8 cellular contexts compared by ENCODE assay signal in the genomic region with DNA sequence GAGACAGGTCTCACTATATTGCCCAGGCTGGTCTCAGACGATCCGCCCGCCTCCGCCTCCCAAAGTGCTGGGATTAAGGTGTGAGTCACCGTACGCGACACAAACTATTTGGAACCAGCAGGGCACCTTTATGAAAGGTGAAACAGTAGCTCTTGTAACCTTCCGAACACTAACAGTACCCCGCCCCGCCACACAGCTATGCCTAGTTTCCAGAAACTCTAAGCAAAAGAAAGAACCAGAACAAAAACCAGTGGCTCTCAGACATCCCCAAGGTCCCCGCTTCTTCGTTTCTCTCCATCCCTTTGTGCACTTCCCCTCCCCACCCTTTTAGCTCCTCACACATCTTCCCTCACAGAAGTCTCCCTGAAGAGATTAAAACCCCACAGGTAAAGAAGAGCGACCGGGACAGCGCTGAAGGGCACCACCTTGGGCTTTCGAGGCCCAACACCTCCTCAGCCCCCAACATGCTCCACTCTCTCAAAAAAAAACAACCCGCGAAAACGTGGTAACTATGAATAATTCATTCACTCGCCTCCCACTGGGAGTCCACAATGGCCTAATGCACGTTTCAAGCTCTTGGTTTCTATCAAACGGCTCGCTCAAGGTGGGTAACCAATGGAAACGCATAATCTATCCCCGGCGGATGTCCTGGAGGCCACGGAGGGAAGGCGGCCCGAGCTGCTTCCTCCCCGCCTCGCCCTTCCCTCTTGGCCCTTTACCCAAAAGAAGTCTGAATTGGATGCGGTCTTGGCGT. TPM values are rescaled to one million over a fixed set of nuclear protein-coding genes. Genes with fewer than 3 reads are reported as not detected.
DNase-seq lines count a peak whose midpoint lies in the region; ATAC-seq, FAIRE-seq and TF ChIP-seq lines count a peak whose summit lies in the region.

No MANE protein-coding gene starts in this region.

- H3K4me1 ChIP-seq in Panc1 (ENCODE audit: control insufficient read depth, insufficient read depth, low read length), result peaks cover 42% of the 10 kb centered on the region
- H3K4me1 ChIP-seq in GM12878 (ENCODE audit: control insufficient read depth, insufficient read depth, low read length), result peaks cover 13% of the 10 kb centered on the region
- peaks cover 15% of the 10 kb centered on the region for H3K4me1 ChIP-seq in keratinocyte (ENCODE audit: control insufficient read depth, extremely low read depth, insufficient read depth, low read length)

- H3K4me3 ChIP-seq in Panc1 (ENCODE audit: low read depth in 2 of 2, low read length in 2 of 2) (peak overlapping the region; percentile 89 to 97), GM12878 (peak overlapping the region; percentile 97), keratinocyte (ENCODE audit: control insufficient read depth in 2 of 3, extremely low read depth in 1 of 3, insufficient read depth in 2 of 3, low read depth in 1 of 3, low read length in 3 of 3) (peak overlapping the region; percentile 93 to 97 (median 95))

- RAD21 ChIA-PET in GM12878 (lab: Charles Lee; ENCODE audit: unreplicated experiment), result interaction anchor here (0.6 to 1.6 kb wide), 2 partner anchors 31 to 286 kb away, joined by 3 to 5 read pairs; partner anchors contain the start of gene PPP1R13B

- WGBS in GM12878 (ENCODE audit: insufficient coverage, insufficient replicate concordance, low lambda C conversion rate, missing lambda C conversion rate), result 5% methylated on average over 33 of the region's 33 CpGs

- H3K36me3 ChIP-seq in Panc1 (ENCODE audit: control insufficient read depth, insufficient read depth, low read length) (peaks cover 25% of the 10 kb centered on the region), GM12878 (ENCODE audit: control insufficient read depth in 2 of 2, insufficient read depth in 2 of 2, low read length in 1 of 2) (peaks cover 0 to 14% of the 10 kb centered on the region in 2 experiments; a peak in 3 of 4 replicates), keratinocyte (ENCODE audit: control insufficient read depth in 2 of 2, extremely low read depth in 1 of 2, insufficient read depth in 2 of 2, low read length in 2 of 2) (peaks cover 12 to 13% of the 10 kb centered on the region in 2 experiments)

- H3K9me3 ChIP-seq in Panc1 (ENCODE audit: control insufficient read depth, insufficient read depth, low read depth, low read length) (no peaks in the 10 kb centered on the region), GM12878 (replicated peaks; ENCODE audit: control insufficient read depth, insufficient read depth, low read length) (no peaks in the 10 kb centered on the region), keratinocyte (ENCODE audit: control insufficient read depth, low read depth, low read length) (no peaks in the 10 kb centered on the region)

- DNase-seq in Panc1 (ENCODE audit: low read depth, low spot score) (no peak), GM12878 (ENCODE audit: low read depth, low spot score) (no peak), keratinocyte (ENCODE audit: low read depth, low spot score) (no peak), amniotic stem cell (lab: John Stamatoyannopoulos, UW) (no peak)
- DNase-seq in stimulated activated CD4-positive, alpha-beta T cell treated with anti-CD3 and anti-CD28 coated beads, Interleukin-2, amount 100 ng/mL, for 48 hours, result peak; percentile 30 to 35

- peak; percentile 6 for ATAC-seq in GM18505 (IDR thresholded peaks at IDR 0.05; ENCODE audit: unreplicated experiment)
- peak; percentile 2 for ATAC-seq in HG03064 (IDR thresholded peaks at IDR 0.05; ENCODE audit: low read depth, unreplicated experiment)
- ATAC-seq in Panc1, result peak; percentile 2; the same call in 1 of the 2 replicates
- peak; percentile 66 for ATAC-seq in GM12878

- in situ Hi-C loops in Panc1 (cut with HindIII; ENCODE audit: low pct_unique_long_range_greater_than_20kb, low sequenced_read_pairs) (no loop called here), GM12878 (cut with MboI) (no loop called here)

- CTCF ChIA-PET in Panc1 (lab: Charles Lee), result no interaction called here
- CTCF ChIA-PET in GM12878 (lab: Yijun Ruan, JAX), result interaction anchor here (1.0 to 1.3 kb wide), 5 partner anchors 8 to 118 kb away, joined by 3 to 5 read pairs (median 4); no protein-coding TSS in a partner anchor

- H3K4me2 ChIP-seq in GM12878 (ENCODE audit: control insufficient read depth, insufficient read depth), result peak overlapping the region; percentile 88
- peak overlapping the region; percentile 94 for H3K4me2 ChIP-seq in keratinocyte (ENCODE audit: control insufficient read depth, extremely low read depth, insufficient read depth, low read depth, low read length)

- TF ChIP-seq POLR2A in GM18505 (IDR thresholded peaks at IDR 0.05; ENCODE audit: borderline replicate concordance, extremely low read depth, insufficient read depth, insufficient read length), result no peak
- no peak for TF ChIP-seq POLR2A in GM12878 (IDR thresholded peaks at IDR 0.05; ENCODE audit: low read depth, low read length)

- dilution Hi-C loops in keratinocyte (cut with MboI; ENCODE audit: extremely low pct_ligation_motif_present, low sequenced_read_pairs), result no loop called here

- no peak for TF ChIP-seq RAD21 in GM12878 (IDR thresholded peaks at IDR 0.05; ENCODE audit: insufficient read depth, low read depth, low read length)

- BruUV-seq in Panc1 (replicated peaks; lab: Mats Ljungman, UMichigan), result no TSS peak
- BruUV-seq in GM12878 (replicated peaks; lab: Mats Ljungman, UMichigan), result no TSS peak

- peaks cover 76% of the 10 kb centered on the region for H3K79me2 ChIP-seq in GM12878 (ENCODE audit: control insufficient read depth, insufficient read depth, low read length)
- peaks cover 90% of the 10 kb centered on the region for H3K79me2 ChIP-seq in keratinocyte (ENCODE audit: control insufficient read depth, insufficient read depth, low read length)

- TF ChIP-seq CTCF in 22Rv1 (IDR thresholded peaks at IDR 0.05), result no peak
- TF ChIP-seq CTCF in Panc1 (IDR thresholded peaks at IDR 0.05), result no peak
- no peak for TF ChIP-seq CTCF in GM12878 (IDR thresholded peaks at IDR 0.05 in 2 of 3, conservative IDR thresholded peaks at IDR 0.05 in 1 of 3; ENCODE audit: control insufficient read depth in 2 of 3, extremely low read depth in 1 of 3, insufficient read depth in 1 of 3, low read depth in 3 of 3, low read length in 3 of 3)
- TF ChIP-seq CTCF in keratinocyte (optimal IDR thresholded peaks at IDR 0.05 in 1 of 3, IDR thresholded peaks at IDR 0.05 in 1 of 3, conservative IDR thresholded peaks at IDR 0.05 in 1 of 3; ENCODE audit: extremely low read depth in 1 of 3, insufficient read depth in 2 of 3, low read length in 3 of 3), result peak in 1 of 3 experiments; percentile 6

- no peaks in the 10 kb centered on the region for H3K27me3 ChIP-seq in Panc1 (ENCODE audit: control insufficient read depth, insufficient read depth, low read length)
- H3K27me3 ChIP-seq in GM12878 (replicated peaks in 1 of 2; ENCODE audit: control insufficient read depth in 2 of 2, insufficient read depth in 2 of 2, low read length in 1 of 2), result no peaks in the 10 kb centered on the region
- no peaks in the 10 kb centered on the region for H3K27me3 ChIP-seq in keratinocyte (ENCODE audit: control insufficient read depth, extremely low read depth, insufficient read depth, low read length)

- no peak overlapping the region; the same call in 1 of the 2 replicates for H2AFZ ChIP-seq in GM12878 (ENCODE audit: control insufficient read depth, low read depth, low read length)
- H2AFZ ChIP-seq in keratinocyte (ENCODE audit: control insufficient read depth, low read length), result peak overlapping the region; percentile 36

- TF ChIP-seq EP300 in GM12878 (IDR thresholded peaks at IDR 0.05; ENCODE audit: borderline replicate concordance in 1 of 2, control insufficient read depth in 1 of 2, low read depth in 2 of 2, low read length in 2 of 2), result no peak

- H4K20me1 ChIP-seq in GM12878 (ENCODE audit: control insufficient read depth, insufficient read depth) (0 out of 2 replicates have a peak, but pooled peaks cover 6% of the 10 kb centered on the region), keratinocyte (ENCODE audit: control insufficient read depth, extremely low read depth, insufficient read depth, low read length) (peaks cover 9% of the 10 kb centered on the region)

- SMC1A ChIA-PET in GM12878 (lab: Charles Lee; ENCODE audit: uncharacterized antibody, unreplicated experiment), result interaction anchor here (0.7 to 1.4 kb wide), 4 partner anchors 31 to 246 kb away, joined by 3 read pairs; partner anchors contain the start of gene TRMT61A

- POLR2A ChIA-PET in Panc1 (lab: Charles Lee) (interaction anchor here (0.6 kb wide), 1 partner anchor 11 kb away, joined by 3 read pairs; no protein-coding TSS in a partner anchor), GM12878 (lab: Charles Lee) (no interaction called here)

- H3K27ac ChIP-seq in 22Rv1, result peak overlapping the region; percentile 95
- peak overlapping the region; percentile 85 for H3K27ac ChIP-seq in Panc1 (ENCODE audit: low read length)
- H3K27ac ChIP-seq in GM12878 (ENCODE audit: control insufficient read depth, insufficient read depth), result peak overlapping the region; percentile 94
- peak overlapping the region; percentile 72 for H3K27ac ChIP-seq in keratinocyte (ENCODE audit: control insufficient read depth, insufficient read depth, low read length)

- H3K9ac ChIP-seq in GM12878 (ENCODE audit: control insufficient read depth, insufficient read depth, low read length) (peak overlapping the region; percentile 82), keratinocyte (ENCODE audit: control insufficient read depth, extremely low read depth, insufficient read depth, low read length) (peak overlapping the region; percentile 83)

- intact Hi-C loops in Panc1 (cut with micrococcal nuclease; ENCODE audit: unreplicated experiment) (no loop called here), GM12878 (cut with micrococcal nuclease; ENCODE audit: unreplicated experiment) (loop anchor here (5.0 kb wide), 1 partner anchor 71 kb away; no protein-coding TSS in a partner anchor)

- FAIRE-seq in GM12878 (lab: Jason Lieb, UNC) (no peak), keratinocyte (lab: Jason Lieb, UNC) (no peak)

- H3K9me1 ChIP-seq in keratinocyte (ENCODE audit: control insufficient read depth, extremely low read depth, insufficient read depth, low read length), result no peaks in the 10 kb centered on the region

RNA-seq across cellular contexts. Expression of gene BAG5, which starts 0.9 kb away (rescaled TPM):
- total RNA-seq in Panc1 (2021; ENCODE audit: unreplicated experiment) (22.5 TPM), GM12878 (2014; rRNA removed) (17.5 and 18.5 TPM in 2 replicates), GM12878 (2014; rRNA removed; fragmentation: Illumina TruSeq; extraction: Trizol) (22.9 and 23.8 TPM in 2 replicates), GM12878 (2021) (21.4 and 22.7 TPM in 2 replicates)
- polyA plus RNA-seq in Panc1 (2012; ENCODE audit: insufficient read length), result 9.1 TPM
- total RNA-seq in GM12878 (2013; cell fraction: nucleolus; rRNA removed), result 22.8 and 25.0 TPM in 2 replicates
- polyA plus RNA-seq in GM12878 (2011; ENCODE audit: low read depth), result 12.5 TPM
- polyA plus RNA-seq in GM12878 (2011; rRNA removed) (10.2 and 14.2 TPM in 2 replicates), GM12878 (2014; fragmentation: Illumina TruSeq; extraction: Trizol) (25.9 and 33.9 TPM in 2 replicates), GM12878 (2014; fragmentation: Nextera tagmentation; extraction: Ambion mirVana) (10 to 100 TPM in 1 of 2 experiments, 1 to 10 TPM in 1; 9.9 to 10.9 TPM), GM12878 (2014; rRNA removed) (13.1 and 13.5 TPM in 2 replicates), GM12878 (2016; fragmentation: Nextera tagmentation; extraction: Ambion mirVana) (10 to 100 TPM; 25.7 to 30.5 TPM), keratinocyte (6.9 to 14.4 TPM (median 13.8 TPM) in 3 replicates)
- polyA plus RNA-seq in GM12878 (2011; cell fraction: cytosol; rRNA removed), result 6.2 and 8.1 TPM in 2 replicates
- polyA plus RNA-seq in GM12878 (2011; cell fraction: nucleus; rRNA removed), result 7.8 and 10.2 TPM in 2 replicates
- 12.0 and 13.3 TPM in 2 replicates for polyA plus RNA-seq in GM12878 (2012)
- 9.0 and 10.8 TPM in 2 replicates for polyA minus RNA-seq in GM12878 (2011; rRNA and poly(A)+ RNA removed)
- 6.1 and 6.8 TPM in 2 replicates for polyA minus RNA-seq in GM12878 (2011; cell fraction: cytosol; rRNA and poly(A)+ RNA removed)
- 4.8 and 8.7 TPM in 2 replicates for polyA minus RNA-seq in GM12878 (2011; cell fraction: nucleus; rRNA and poly(A)+ RNA removed)
- 120 TPM for polyA plus RNA-seq in keratinocyte (2011; ENCODE audit: low read depth)
- polyA plus RNA-seq in keratinocyte (2011; cell fraction: cytosol; rRNA removed), result 9.5 and 14.2 TPM in 2 replicates
- 16.5 and 19.6 TPM in 2 replicates for polyA plus RNA-seq in keratinocyte (2011; cell fraction: nucleus; rRNA removed)
- polyA plus RNA-seq in keratinocyte (2012; ENCODE audit: low replicate concordance), result 20.1 and 21.2 TPM in 2 replicates
- polyA minus RNA-seq in keratinocyte, result 9.9 to 18.6 TPM (median 13.9 TPM) in 3 replicates
- 12.7 TPM for polyA minus RNA-seq in keratinocyte (2011; cell fraction: cytosol; rRNA and poly(A)+ RNA removed)
- 9.3 and 17.5 TPM in 2 replicates for polyA minus RNA-seq in keratinocyte (2011; cell fraction: nucleus; rRNA and poly(A)+ RNA removed)

RNA-seq across cellular contexts. Expression of gene COA8, which starts 1.2 kb away (rescaled TPM):
- 42.2 TPM for total RNA-seq in Panc1 (2021; ENCODE audit: unreplicated experiment)
- polyA plus RNA-seq in Panc1 (2012; ENCODE audit: insufficient read length), result 34.1 TPM
- 21.6 and 28.1 TPM in 2 replicates for total RNA-seq in GM12878 (2013; cell fraction: nucleolus; rRNA removed)
- 23.7 and 37.3 TPM in 2 replicates for total RNA-seq in GM12878 (2014; rRNA removed)
- 22.7 and 24.2 TPM in 2 replicates for total RNA-seq in GM12878 (2014; rRNA removed; fragmentation: Illumina TruSeq; extraction: Trizol)
- 29.0 and 34.7 TPM in 2 replicates for total RNA-seq in GM12878 (2021)
- 11.5 TPM for polyA plus RNA-seq in GM12878 (2011; ENCODE audit: low read depth)
- polyA plus RNA-seq in GM12878 (2011; rRNA removed), result 20.5 and 29.0 TPM in 2 replicates
- polyA plus RNA-seq in GM12878 (2011; cell fraction: cytosol; rRNA removed), result 15.1 and 16.3 TPM in 2 replicates
- polyA plus RNA-seq in GM12878 (2011; cell fraction: nucleus; rRNA removed), result 7.8 and 9.0 TPM in 2 replicates
- 34.8 and 40.5 TPM in 2 replicates for polyA plus RNA-seq in GM12878 (2012)
- polyA plus RNA-seq in GM12878 (2014; fragmentation: Illumina TruSeq; extraction: Trizol), result 27.4 and 30.6 TPM in 2 replicates
- polyA plus RNA-seq in GM12878 (2014; fragmentation: Nextera tagmentation; extraction: Ambion mirVana), result 10 to 100 TPM in 1 of 2 experiments, 1 to 10 TPM in 1; 6.1 to 11.3 TPM
- 32.8 and 33.7 TPM in 2 replicates for polyA plus RNA-seq in GM12878 (2014; rRNA removed)
- polyA plus RNA-seq in GM12878 (2016; fragmentation: Nextera tagmentation; extraction: Ambion mirVana), result 10 to 100 TPM; 67.6 to 69.5 TPM
- polyA minus RNA-seq in GM12878 (2011; rRNA and poly(A)+ RNA removed), result 5.6 and 7.1 TPM in 2 replicates
- 2.7 and 3.8 TPM in 2 replicates for polyA minus RNA-seq in GM12878 (2011; cell fraction: cytosol; rRNA and poly(A)+ RNA removed)
- polyA minus RNA-seq in GM12878 (2011; cell fraction: nucleus; rRNA and poly(A)+ RNA removed), result 8.0 and 13.8 TPM in 2 replicates
- polyA plus RNA-seq in keratinocyte, result 20.6 to 26.1 TPM (median 24.8 TPM) in 3 replicates
- 35.0 TPM for polyA plus RNA-seq in keratinocyte (2011; ENCODE audit: low read depth)
- 19.4 and 29.1 TPM in 2 replicates for polyA plus RNA-seq in keratinocyte (2011; cell fraction: cytosol; rRNA removed)
- polyA plus RNA-seq in keratinocyte (2011; cell fraction: nucleus; rRNA removed), result 7.3 and 7.4 TPM in 2 replicates
- polyA plus RNA-seq in keratinocyte (2012; ENCODE audit: low replicate concordance), result 43.4 and 43.6 TPM in 2 replicates
- 5.1 to 8.4 TPM (median 7.2 TPM) in 3 replicates for polyA minus RNA-seq in keratinocyte
- polyA minus RNA-seq in keratinocyte (2011; cell fraction: cytosol; rRNA and poly(A)+ RNA removed), result 14.8 TPM
- polyA minus RNA-seq in keratinocyte (2011; cell fraction: nucleus; rRNA and poly(A)+ RNA removed), result 3.4 and 8.8 TPM in 2 replicates

RNA-seq across cellular contexts. Expression of gene TRMT61A, which starts 32.6 kb away (rescaled TPM):
- total RNA-seq in Panc1 (2021; ENCODE audit: unreplicated experiment) (22.9 TPM), GM12878 (2014; rRNA removed) (13.5 and 18.2 TPM in 2 replicates), GM12878 (2014; rRNA removed; fragmentation: Illumina TruSeq; extraction: Trizol) (3.7 and 4.7 TPM in 2 replicates), GM12878 (2021) (15.6 and 17.9 TPM in 2 replicates)
- polyA plus RNA-seq in Panc1 (2012; ENCODE audit: insufficient read length), result 23.8 TPM
- total RNA-seq in GM12878 (2013; cell fraction: nucleolus; rRNA removed), result 23.5 and 27.2 TPM in 2 replicates
- polyA plus RNA-seq in GM12878 (2011; ENCODE audit: low read depth), result 2.0 TPM
- polyA plus RNA-seq in GM12878 (2011; rRNA removed) (2.4 and 5.1 TPM in 2 replicates), GM12878 (2014; fragmentation: Illumina TruSeq; extraction: Trizol) (0.46 and 1.4 TPM in 2 replicates), GM12878 (2014; fragmentation: Nextera tagmentation; extraction: Ambion mirVana) (under 1 TPM; 0.11 to 0.38 TPM), GM12878 (2014; rRNA removed) (17.6 and 20.4 TPM in 2 replicates), GM12878 (2016; fragmentation: Nextera tagmentation; extraction: Ambion mirVana) (10 to 100 TPM; 19.8 to 21.9 TPM), keratinocyte (4.4 to 8.9 TPM (median 5.9 TPM) in 3 replicates)
- polyA plus RNA-seq in GM12878 (2011; cell fraction: cytosol; rRNA removed), result 9.0 and 16.6 TPM in 2 replicates
- 49.7 and 52.9 TPM in 2 replicates for polyA plus RNA-seq in GM12878 (2011; cell fraction: nucleus; rRNA removed)
- 5.6 and 7.1 TPM in 2 replicates for polyA plus RNA-seq in GM12878 (2012)
- polyA minus RNA-seq in GM12878 (2011; rRNA and poly(A)+ RNA removed), result 3.9 and 9.5 TPM in 2 replicates
- polyA minus RNA-seq in GM12878 (2011; cell fraction: cytosol; rRNA and poly(A)+ RNA removed), result 4.0 and 4.1 TPM in 2 replicates
- polyA minus RNA-seq in GM12878 (2011; cell fraction: nucleus; rRNA and poly(A)+ RNA removed), result 15.0 and 25.7 TPM in 2 replicates
- polyA plus RNA-seq in keratinocyte (2011; ENCODE audit: low read depth), result 0.64 TPM
- polyA plus RNA-seq in keratinocyte (2011; cell fraction: cytosol; rRNA removed), result 3.7 and 9.9 TPM in 2 replicates
- polyA plus RNA-seq in keratinocyte (2011; cell fraction: nucleus; rRNA removed), result 8.1 and 10.7 TPM in 2 replicates
- polyA plus RNA-seq in keratinocyte (2012; ENCODE audit: low replicate concordance), result 5.2 and 10.0 TPM in 2 replicates
- 2.1 to 5.0 TPM (median 3.2 TPM) in 3 replicates for polyA minus RNA-seq in keratinocyte
- 8.8 TPM for polyA minus RNA-seq in keratinocyte (2011; cell fraction: cytosol; rRNA and poly(A)+ RNA removed)
- 5.4 and 6.7 TPM in 2 replicates for polyA minus RNA-seq in keratinocyte (2011; cell fraction: nucleus; rRNA and poly(A)+ RNA removed)

RNA-seq across cellular contexts. Expression of gene CKB, which starts 38.9 kb away (rescaled TPM):
- 436 TPM for total RNA-seq in Panc1 (2021; ENCODE audit: unreplicated experiment)
- polyA plus RNA-seq in Panc1 (2012; ENCODE audit: insufficient read length), result 1,631 TPM
- total RNA-seq in GM12878 (2013; cell fraction: nucleolus; rRNA removed), result 5.2 and 8.1 TPM in 2 replicates
- 2.0 and 5.2 TPM in 2 replicates for total RNA-seq in GM12878 (2014; rRNA removed)
- total RNA-seq in GM12878 (2014; rRNA removed; fragmentation: Illumina TruSeq; extraction: Trizol), result 0.37 and 0.40 TPM in 2 replicates
- total RNA-seq in GM12878 (2021), result 3.6 and 5.5 TPM in 2 replicates
- 4.6 TPM for polyA plus RNA-seq in GM12878 (2011; ENCODE audit: low read depth)
- polyA plus RNA-seq in GM12878 (2011; rRNA removed), result 4.9 and 6.1 TPM in 2 replicates
- polyA plus RNA-seq in GM12878 (2011; cell fraction: cytosol; rRNA removed), result 8.2 and 14.3 TPM in 2 replicates
- 21.1 and 21.6 TPM in 2 replicates for polyA plus RNA-seq in GM12878 (2011; cell fraction: nucleus; rRNA removed)
- 8.6 and 8.9 TPM in 2 replicates for polyA plus RNA-seq in GM12878 (2012)
- polyA plus RNA-seq in GM12878 (2014; fragmentation: Illumina TruSeq; extraction: Trizol), result 0.46 TPM in 1 of 2 replicates, not detected in the other
- polyA plus RNA-seq in GM12878 (2014; fragmentation: Nextera tagmentation; extraction: Ambion mirVana), result under 1 TPM; 0.48 to 0.90 TPM
- 2.8 and 9.0 TPM in 2 replicates for polyA plus RNA-seq in GM12878 (2014; rRNA removed)
- 1 to 10 TPM; 2.6 to 3.3 TPM for polyA plus RNA-seq in GM12878 (2016; fragmentation: Nextera tagmentation; extraction: Ambion mirVana)
- polyA minus RNA-seq in GM12878 (2011; rRNA and poly(A)+ RNA removed), result 2.3 and 12.2 TPM in 2 replicates
- 5.2 and 7.7 TPM in 2 replicates for polyA minus RNA-seq in GM12878 (2011; cell fraction: cytosol; rRNA and poly(A)+ RNA removed)
- polyA minus RNA-seq in GM12878 (2011; cell fraction: nucleus; rRNA and poly(A)+ RNA removed), result 1.7 and 4.3 TPM in 2 replicates
- 8.2 to 60.7 TPM (median 10.0 TPM) in 3 replicates for polyA plus RNA-seq in keratinocyte
- polyA plus RNA-seq in keratinocyte (2011; ENCODE audit: low read depth), result 94.1 TPM
- 15.4 and 80.5 TPM in 2 replicates for polyA plus RNA-seq in keratinocyte (2011; cell fraction: cytosol; rRNA removed)
- polyA plus RNA-seq in keratinocyte (2011; cell fraction: nucleus; rRNA removed), result 49.1 and 79.4 TPM in 2 replicates
- polyA plus RNA-seq in keratinocyte (2012; ENCODE audit: low replicate concordance), result 16.1 and 59.8 TPM in 2 replicates
- polyA minus RNA-seq in keratinocyte, result 4.6 to 13.7 TPM (median 11.2 TPM) in 3 replicates
- 58.3 TPM for polyA minus RNA-seq in keratinocyte (2011; cell fraction: cytosol; rRNA and poly(A)+ RNA removed)
- 7.6 and 11.1 TPM in 2 replicates for polyA minus RNA-seq in keratinocyte (2011; cell fraction: nucleus; rRNA and poly(A)+ RNA removed)

Comparison
In these comparisons a context has a peak if more than half of its experiments do, and no peak if none do; other contexts are left out.
1. ATAC-seq: peak in every context shown above with its lines; median percentile 66 in GM12878; 6 in GM18505; 2 in HG03064; 2 in Panc1.
2. DNase-seq: peak in stimulated activated CD4-positive, alpha-beta T cell treated with anti-CD3 and anti-CD28 coated beads, Interleukin-2, amount 100 ng/mL, for 48 hours (2 of 2); none in Panc1 (single experiment), GM12878 (single experiment), keratinocyte (single experiment) and amniotic stem cell (single experiment).
3. Peak in every context shown above with its lines, with median percentiles within 50 percentile points of each other: H3K27ac ChIP-seq and H3K4me3 ChIP-seq.